ENCODE assay signal across 11 cellular contexts in genomic region chrX:151184705-151185104, GRCh38.
"Had no signal": no experiment of that assay in that cellular context is flagged by ENCODE, and none has a peak within 500 bp of the region (broad histone marks: within the 10 kb centered on the region; RNA-seq: fewer than 3 reads in every experiment).

No MANE protein-coding gene starts in this region.

- FAIRE-seq: endometrium, small intestine had no signal

- ATAC-seq: gastroesophageal sphincter, right cardiac atrium had no signal

- DNase-seq: activated CD4-positive, alpha-beta T cell treated with anti-CD3 and anti-CD28 coated beads, Interleukin-2, amount 50 U/mL, for 48 hours; activated naive CD4-positive, alpha-beta T cell treated with anti-CD3 and anti-CD28 coated beads, Interleukin-2, amount 10 ng/mL, durations not matched to agents 7 days and 5 days; islet precursor cell; midbrain; right cardiac atrium; small intestine; stimulated activated CD4-positive, alpha-beta T cell treated with anti-CD3 and anti-CD28 coated beads, Interleukin-4, amount 100 ng/mL, for 24 hours; stimulated activated naive CD4-positive, alpha-beta T cell; tibial artery had no signal
